ENCODE assay signal across 17 cellular contexts in genomic region chr14:104326848-104327247, GRCh38.
DNase-seq lines count a peak whose midpoint lies in the region; ATAC-seq, FAIRE-seq and TF ChIP-seq lines count a peak whose summit lies in the region.
"Had no signal": no experiment of that assay in that cellular context is flagged by ENCODE, and none has a peak within 500 bp of the region (broad histone marks: within the 10 kb centered on the region; RNA-seq: fewer than 3 reads in every experiment).

No MANE protein-coding gene starts in this region.

- peaks cover 8 to 65% (median 59%) of the 10 kb centered on the region in 10 experiments for H3K4me1 ChIP-seq in BLaER1 treated with 17β-estradiol and CSF1 and Interleukin-3, amounts not matched to agents 10 nM and 100 nM
- H3K4me1 ChIP-seq in mucosa of descending colon (ENCODE audit: low read depth) (peaks cover 6% of the 10 kb centered on the region), HepG2 (ENCODE audit: insufficient read depth, low read length) (no peaks in the 10 kb centered on the region)

- POLR2A ChIA-PET in HepG2 (lab: Yijun Ruan, JAX): no interaction called here

- in situ Hi-C loops in HepG2 (cut with HindIII; ENCODE audit: extremely low pct_ligation_motif_present, low pct_unique_long_range_greater_than_20kb): no loop called here

- ATAC-seq in mucosa of descending colon (peak; percentile 39), HepG2 (no peak)

- H3K9me3 ChIP-seq in BLaER1 treated with 17β-estradiol and CSF1 and Interleukin-3, amounts not matched to agents 10 nM and 100 nM (replicated peaks in 1 of 11): peaks cover 34 to 43% (median 36%) of the 10 kb centered on the region in 11 experiments
- H3K9me3 ChIP-seq in mucosa of descending colon (peaks cover 12% of the 10 kb centered on the region), HepG2 (ENCODE audit: low read length) (no peaks in the 10 kb centered on the region; the same call in 1 of the 2 replicates)

- H3K4me3 ChIP-seq in BLaER1 treated with 17β-estradiol and CSF1 and Interleukin-3, amounts not matched to agents 10 nM and 100 nM: no peak overlapping the region
- no peak overlapping the region for H3K4me3 ChIP-seq in mucosa of descending colon
- no peak overlapping the region for H3K4me3 ChIP-seq in HepG2 (replicated peaks in 1 of 3; ENCODE audit: insufficient read depth in 1 of 3, low read depth in 2 of 3, low read length in 3 of 3)

- FAIRE-seq in frontal cortex (lab: Jason Lieb, UNC) (no peak), HepG2 (lab: Jason Lieb, UNC) (no peak)
- FAIRE-seq: H54, RCC 7860 had no signal

- no peak for TF ChIP-seq POLR2A in HepG2 (IDR thresholded peaks at IDR 0.05; ENCODE audit: insufficient read depth in 1 of 2, low read depth in 2 of 2, low read length in 2 of 2)

- no peaks in the 10 kb centered on the region for H4K20me1 ChIP-seq in BLaER1 treated with 17β-estradiol and CSF1 and Interleukin-3, amounts not matched to agents 10 nM and 100 nM
- H4K20me1 ChIP-seq in HepG2 (ENCODE audit: insufficient read depth, low read length): no peaks in the 10 kb centered on the region

- H3K27me3 ChIP-seq in BLaER1 treated with 17β-estradiol and CSF1 and Interleukin-3, amounts not matched to agents 10 nM and 100 nM: peaks cover 0 to 9% (median 0%) of the 10 kb centered on the region in 11 experiments; a peak in 4 of 22 replicates
- H3K27me3 ChIP-seq in HepG2 (ENCODE audit: control insufficient read depth in 1 of 2, insufficient read depth in 2 of 2, low read length in 2 of 2): peaks cover 2 to 15% of the 10 kb centered on the region in 2 experiments; a peak in 3 of 5 replicates

- TF ChIP-seq EP300 in HepG2 (IDR thresholded peaks at IDR 0.05; ENCODE audit: low read depth in 2 of 2, low read length in 2 of 2) (no peak), HepG2 (CRISPR knock-in tag; IDR thresholded peaks at IDR 0.05; ENCODE audit: borderline replicate concordance) (no peak)

- H3K9ac ChIP-seq in BLaER1 treated with 17β-estradiol and CSF1 and Interleukin-3, amounts not matched to agents 10 nM and 100 nM: no peak overlapping the region
- H3K9ac ChIP-seq in HepG2 (ENCODE audit: insufficient read depth, low read depth, low read length): no peak overlapping the region

- TF ChIP-seq CTCF in mucosa of descending colon (IDR thresholded peaks at IDR 0.05) (no peak), HepG2 (CRISPR knock-in tag; IDR thresholded peaks at IDR 0.05) (no peak)

- intact Hi-C loops in mucosa of descending colon (cut with DNase I, micrococcal nuclease) (no loop called here), HepG2 (cut with micrococcal nuclease; ENCODE audit: unreplicated experiment) (no loop called here)

- CTCF ChIA-PET in HepG2 (lab: Yijun Ruan, JAX; ENCODE audit: low intra/inter-chr PET ratio, low total read pairs): no interaction called here

- WGBS in HepG2 (ENCODE audit: low lambda C conversion rate): 0% methylated on average over 1 of the region's 10 CpGs

- peaks cover 0 to 8% (median 0%) of the 10 kb centered on the region in 11 experiments; a peak in 3 of 22 replicates for H3K36me3 ChIP-seq in BLaER1 treated with 17β-estradiol and CSF1 and Interleukin-3, amounts not matched to agents 10 nM and 100 nM
- H3K36me3 ChIP-seq in mucosa of descending colon (ENCODE audit: low read depth) (no peaks in the 10 kb centered on the region), HepG2 (replicated peaks in 1 of 2; ENCODE audit: control insufficient read depth in 1 of 2, insufficient read depth in 2 of 2, low read length in 2 of 2) (no peaks in the 10 kb centered on the region)

- 0 out of 22 replicates have a peak overlapping the region, but pooled peaks of 2 of the 11 experiments have one; percentile 11 to 27 for H3K27ac ChIP-seq in BLaER1 treated with 17β-estradiol and CSF1 and Interleukin-3, amounts not matched to agents 10 nM and 100 nM
- no peak overlapping the region for H3K27ac ChIP-seq in HepG2 (ENCODE audit: extremely low read length, insufficient read depth, low read length)

- DNase-seq in NCI-H510A (lab: John Stamatoyannopoulos, UW) (peak; percentile 21), NCI-H510A treated with DMSO at 0.1 percent for 48 hours (lab: John Stamatoyannopoulos, UW) (no peak), RPMI8226 (peak; percentile 24), mucosa of descending colon (peak in 1 of 3 donors; percentile 40), SIG-M5 (lab: John Stamatoyannopoulos, UW) (no peak), frontal cortex (ENCODE audit: low spot score in 2 of 2) (no peak), HepG2 (ENCODE audit: low spot score) (no peak)
- DNase-seq: 8988T, C1 segment of cervical spinal cord, DMS153, Karpas-422, MM.1S, NCI-H1930, NCI-H526 had no signal

- no peaks in the 10 kb centered on the region for H3K79me2 ChIP-seq in HepG2 (ENCODE audit: insufficient read depth, low read length)

- H3K4me2 ChIP-seq in BLaER1 treated with 17β-estradiol and CSF1 and Interleukin-3, amounts not matched to agents 10 nM and 100 nM: peak overlapping the region in 9 of 11 experiments; percentile 5 to 77 (median 56); a peak in 16 of 22 replicates
- H3K4me2 ChIP-seq in HepG2 (ENCODE audit: low read depth, low read length): no peak overlapping the region

- TF ChIP-seq RAD21 in HepG2 (CRISPR knock-in tag; IDR thresholded peaks at IDR 0.05): no peak

- no peak overlapping the region for H2AFZ ChIP-seq in HepG2 (ENCODE audit: low read length)

- no TSS peak for BruUV-seq in HepG2 (replicated peaks; lab: Mats Ljungman, UMichigan)

TF ChIP-seq in HepG2, 621 proteins besides CTCF, POLR2A, EP300 and RAD21 (continues in another document):
- TF ChIP-seq, protein P1, sequence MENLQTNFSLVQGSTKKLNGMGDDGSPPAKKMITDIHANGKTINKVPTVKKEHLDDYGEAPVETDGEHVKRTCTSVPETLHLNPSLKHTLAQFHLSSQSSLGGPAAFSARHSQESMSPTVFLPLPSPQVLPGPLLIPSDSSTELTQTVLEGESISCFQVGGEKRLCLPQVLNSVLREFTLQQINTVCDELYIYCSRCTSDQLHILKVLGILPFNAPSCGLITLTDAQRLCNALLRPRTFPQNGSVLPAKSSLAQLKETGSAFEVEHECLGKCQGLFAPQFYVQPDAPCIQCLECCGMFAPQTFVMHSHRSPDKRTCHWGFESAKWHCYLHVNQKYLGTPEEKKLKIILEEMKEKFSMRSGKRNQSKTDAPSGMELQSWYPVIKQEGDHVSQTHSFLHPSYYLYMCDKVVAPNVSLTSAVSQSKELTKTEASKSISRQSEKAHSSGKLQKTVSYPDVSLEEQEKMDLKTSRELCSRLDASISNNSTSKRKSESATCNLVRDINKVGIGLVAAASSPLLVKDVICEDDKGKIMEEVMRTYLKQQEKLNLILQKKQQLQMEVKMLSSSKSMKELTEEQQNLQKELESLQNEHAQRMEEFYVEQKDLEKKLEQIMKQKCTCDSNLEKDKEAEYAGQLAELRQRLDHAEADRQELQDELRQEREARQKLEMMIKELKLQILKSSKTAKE (CRISPR knock-in tag; IDR thresholded peaks at IDR 0.05; ENCODE audit: borderline replicate concordance): no peak
- no peak for TF ChIP-seq PCBP1 (IDR thresholded peaks at IDR 0.05; ENCODE audit: borderline replicate concordance, low read depth, low read length)
- TF ChIP-seq SIN3B (IDR thresholded peaks at IDR 0.05; ENCODE audit: low read length): no peak
- TF ChIP-seq, protein P2, sequence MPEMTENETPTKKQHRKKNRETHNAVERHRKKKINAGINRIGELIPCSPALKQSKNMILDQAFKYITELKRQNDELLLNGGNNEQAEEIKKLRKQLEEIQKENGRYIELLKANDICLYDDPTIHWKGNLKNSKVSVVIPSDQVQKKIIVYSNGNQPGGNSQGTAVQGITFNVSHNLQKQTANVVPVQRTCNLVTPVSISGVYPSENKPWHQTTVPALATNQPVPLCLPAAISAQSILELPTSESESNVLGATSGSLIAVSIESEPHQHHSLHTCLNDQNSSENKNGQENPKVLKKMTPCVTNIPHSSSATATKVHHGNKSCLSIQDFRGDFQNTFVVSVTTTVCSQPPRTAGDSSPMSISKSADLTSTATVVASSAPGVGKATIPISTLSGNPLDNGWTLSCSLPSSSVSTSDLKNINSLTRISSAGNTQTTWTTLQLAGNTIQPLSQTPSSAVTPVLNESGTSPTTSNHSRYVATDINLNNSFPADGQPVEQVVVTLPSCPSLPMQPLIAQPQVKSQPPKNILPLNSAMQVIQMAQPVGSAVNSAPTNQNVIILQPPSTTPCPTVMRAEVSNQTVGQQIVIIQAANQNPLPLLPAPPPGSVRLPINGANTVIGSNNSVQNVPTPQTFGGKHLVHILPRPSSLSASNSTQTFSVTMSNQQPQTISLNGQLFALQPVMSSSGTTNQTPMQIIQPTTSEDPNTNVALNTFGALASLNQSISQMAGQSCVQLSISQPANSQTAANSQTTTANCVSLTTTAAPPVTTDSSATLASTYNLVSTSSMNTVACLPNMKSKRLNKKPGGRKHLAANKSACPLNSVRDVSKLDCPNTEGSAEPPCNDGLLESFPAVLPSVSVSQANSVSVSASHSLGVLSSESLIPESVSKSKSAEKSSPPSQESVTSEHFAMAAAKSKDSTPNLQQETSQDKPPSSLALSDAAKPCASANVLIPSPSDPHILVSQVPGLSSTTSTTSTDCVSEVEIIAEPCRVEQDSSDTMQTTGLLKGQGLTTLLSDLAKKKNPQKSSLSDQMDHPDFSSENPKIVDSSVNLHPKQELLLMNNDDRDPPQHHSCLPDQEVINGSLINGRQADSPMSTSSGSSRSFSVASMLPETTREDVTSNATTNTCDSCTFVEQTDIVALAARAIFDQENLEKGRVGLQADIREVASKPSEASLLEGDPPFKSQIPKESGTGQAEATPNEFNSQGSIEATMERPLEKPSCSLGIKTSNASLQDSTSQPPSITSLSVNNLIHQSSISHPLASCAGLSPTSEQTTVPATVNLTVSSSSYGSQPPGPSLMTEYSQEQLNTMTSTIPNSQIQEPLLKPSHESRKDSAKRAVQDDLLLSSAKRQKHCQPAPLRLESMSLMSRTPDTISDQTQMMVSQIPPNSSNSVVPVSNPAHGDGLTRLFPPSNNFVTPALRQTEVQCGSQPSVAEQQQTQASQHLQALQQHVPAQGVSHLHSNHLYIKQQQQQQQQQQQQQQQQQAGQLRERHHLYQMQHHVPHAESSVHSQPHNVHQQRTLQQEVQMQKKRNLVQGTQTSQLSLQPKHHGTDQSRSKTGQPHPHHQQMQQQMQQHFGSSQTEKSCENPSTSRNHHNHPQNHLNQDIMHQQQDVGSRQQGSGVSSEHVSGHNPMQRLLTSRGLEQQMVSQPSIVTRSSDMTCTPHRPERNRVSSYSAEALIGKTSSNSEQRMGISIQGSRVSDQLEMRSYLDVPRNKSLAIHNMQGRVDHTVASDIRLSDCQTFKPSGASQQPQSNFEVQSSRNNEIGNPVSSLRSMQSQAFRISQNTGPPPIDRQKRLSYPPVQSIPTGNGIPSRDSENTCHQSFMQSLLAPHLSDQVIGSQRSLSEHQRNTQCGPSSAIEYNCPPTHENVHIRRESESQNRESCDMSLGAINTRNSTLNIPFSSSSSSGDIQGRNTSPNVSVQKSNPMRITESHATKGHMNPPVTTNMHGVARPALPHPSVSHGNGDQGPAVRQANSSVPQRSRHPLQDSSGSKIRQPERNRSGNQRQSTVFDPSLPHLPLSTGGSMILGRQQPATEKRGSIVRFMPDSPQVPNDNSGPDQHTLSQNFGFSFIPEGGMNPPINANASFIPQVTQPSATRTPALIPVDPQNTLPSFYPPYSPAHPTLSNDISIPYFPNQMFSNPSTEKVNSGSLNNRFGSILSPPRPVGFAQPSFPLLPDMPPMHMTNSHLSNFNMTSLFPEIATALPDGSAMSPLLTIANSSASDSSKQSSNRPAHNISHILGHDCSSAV (CRISPR knock-in tag; IDR thresholded peaks at IDR 0.05; ENCODE audit: borderline replicate concordance): no peak

Comparison
In these comparisons a context has a peak if more than half of its experiments do, and no peak if none do; other contexts are left out.
1. DNase-seq: peak in NCI-H510A (single experiment) and RPMI8226 (single experiment); none in NCI-H510A treated with DMSO at 0.1 percent for 48 hours (single experiment), SIG-M5 (single experiment), frontal cortex (0 of 2) and HepG2 (single experiment).